ENCODE assay signal across 8 cellular contexts in genomic region chr7:143381427-143382125, GRCh38. TPM values are rescaled to one million over a fixed set of nuclear protein-coding genes. Genes with fewer than 3 reads are reported as not detected.
DNase-seq lines count a peak whose midpoint lies in the region; ATAC-seq, FAIRE-seq and TF ChIP-seq lines count a peak whose summit lies in the region.

No MANE protein-coding gene starts in this region.

- H3K27ac ChIP-seq in SK-N-SH (ENCODE audit: low read depth in 2 of 2, low read length in 1 of 2): peak overlapping the region; percentile 91 to 100
- H3K27ac ChIP-seq in epithelial cell of prostate: peak overlapping the region; percentile 97
- H3K27ac ChIP-seq in muscle layer of colon (ENCODE audit: low read depth, low read length): peak overlapping the region; percentile 98

- peaks cover 48% of the 10 kb centered on the region for H4K20me1 ChIP-seq in SK-N-SH (ENCODE audit: insufficient read depth)

- no peak overlapping the region for H2AFZ ChIP-seq in SK-N-SH (ENCODE audit: low read depth)

- H3K27me3 ChIP-seq in SK-N-SH (ENCODE audit: insufficient read depth) (no peaks in the 10 kb centered on the region), muscle layer of colon (ENCODE audit: control insufficient read depth in 1 of 2, insufficient read depth in 2 of 2, low read length in 2 of 2) (no peaks in the 10 kb centered on the region)

- peak in 1 of 2 experiments; percentile 36; a peak in 1 of 4 replicates for TF ChIP-seq EP300 in SK-N-SH (IDR thresholded peaks at IDR 0.05; ENCODE audit: borderline replicate concordance in 1 of 2, low read depth in 1 of 2, low read length in 1 of 2)

- H3K9ac ChIP-seq in SK-N-SH (peak overlapping the region; percentile 99), muscle layer of colon (ENCODE audit: low read length) (peak overlapping the region; percentile 94)

- H3F3A ChIP-seq in SK-N-SH (replicated peaks; ENCODE audit: insufficient read depth): peaks cover 23% of the 10 kb centered on the region

- H3K36me3 ChIP-seq in SK-N-SH (replicated peaks in 1 of 2; ENCODE audit: control insufficient read depth in 1 of 2, insufficient read depth in 2 of 2, low read length in 1 of 2): peaks cover 16 to 42% of the 10 kb centered on the region in 2 experiments
- H3K36me3 ChIP-seq in muscle layer of colon (ENCODE audit: insufficient read depth, low read length): peaks cover 15% of the 10 kb centered on the region

- H3K4me3 Mint-ChIP-seq in endothelial cell (ENCODE audit: unreplicated experiment): no peak overlapping the region

- H3K4me3 ChIP-seq in AG10803 (ENCODE audit: low read length) (peak overlapping the region; percentile 89), SK-N-SH (ENCODE audit: low read depth in 2 of 2, low read length in 1 of 2) (peak overlapping the region; percentile 79 to 99), muscle layer of colon (ENCODE audit: low read depth in 1 of 2, low read length in 2 of 2) (peak overlapping the region; percentile 91 to 94)

- ATAC-seq in GM18870 (IDR thresholded peaks at IDR 0.05; ENCODE audit: unreplicated experiment): peak; percentile 6
- ATAC-seq in HG03108 (IDR thresholded peaks at IDR 0.05; ENCODE audit: unreplicated experiment): peak; percentile 4

- peak overlapping the region; percentile 100 for H3K4me2 ChIP-seq in SK-N-SH

- no peak for FAIRE-seq in urothelium cell line (lab: Jason Lieb, UNC)

- WGBS in SK-N-SH (ENCODE audit: low lambda C conversion rate): 2% methylated on average over 22 of the region's 64 CpGs

- no peaks in the 10 kb centered on the region for H3K9me2 ChIP-seq in SK-N-SH

- peaks cover 19% of the 10 kb centered on the region for H3K4me1 Mint-ChIP-seq in endothelial cell (ENCODE audit: unreplicated experiment)

- peaks cover 23 to 51% of the 10 kb centered on the region in 2 experiments; a peak in 3 of 4 replicates for H3K4me1 ChIP-seq in SK-N-SH (ENCODE audit: control insufficient read depth in 1 of 2, insufficient read depth in 2 of 2, low read depth in 1 of 2, low read length in 1 of 2)
- peaks cover 74% of the 10 kb centered on the region for H3K4me1 ChIP-seq in muscle layer of colon (ENCODE audit: insufficient read depth, low read length)

- no peaks in the 10 kb centered on the region for H3K9me3 ChIP-seq in SK-N-SH
- no peaks in the 10 kb centered on the region for H3K9me3 ChIP-seq in muscle layer of colon (ENCODE audit: low read length)

- H3K27me3 Mint-ChIP-seq in endothelial cell (ENCODE audit: unreplicated experiment): peaks cover 17% of the 10 kb centered on the region

- TF ChIP-seq CTCF in AG10803 (conservative IDR thresholded peaks at IDR 0.05; ENCODE audit: low read length): no peak
- TF ChIP-seq CTCF in SK-N-SH (IDR thresholded peaks at IDR 0.05): no peak
- no peak for TF ChIP-seq CTCF in endothelial cell (IDR thresholded peaks at IDR 0.05; ENCODE audit: unreplicated experiment)

- H3K79me2 ChIP-seq in SK-N-SH (ENCODE audit: insufficient read depth): peaks cover 94% of the 10 kb centered on the region

- no peaks in the 10 kb centered on the region for H3K9me3 Mint-ChIP-seq in endothelial cell (ENCODE audit: unreplicated experiment)

- CTCF ChIA-PET in SK-N-SH (lab: Yijun Ruan, JAX): interaction anchor here (1.0 to 5.8 kb wide), 7 partner anchors 12 to 793 kb away, joined by 3 to 50 read pairs (median 9); partner anchors contain the start of gene EPHA1

- H3K36me3 Mint-ChIP-seq in endothelial cell (ENCODE audit: low read depth, unreplicated experiment): peaks cover 12% of the 10 kb centered on the region

- H3K27ac Mint-ChIP-seq in endothelial cell (ENCODE audit: unreplicated experiment): no peak overlapping the region

- no peak for TF ChIP-seq RAD21 in SK-N-SH (IDR thresholded peaks at IDR 0.05; ENCODE audit: low read length)

- peak; percentile 76 for DNase-seq in AG10803 (ENCODE audit: low read depth)
- DNase-seq in SK-N-SH: peak; percentile 89
- no peak for DNase-seq in epithelial cell of prostate (ENCODE audit: low read depth, low spot score)
- peak; percentile 44 for DNase-seq in urothelium cell line (ENCODE audit: low spot score)
- DNase-seq in endothelial cell (ENCODE audit: low spot score): no peak

- POLR2A ChIA-PET in SK-N-SH (lab: Yijun Ruan, JAX): interaction anchor here (0.7 kb wide), 2 partner anchors 94 to 118 kb away, joined by 4 read pairs; partner anchors contain the start of genes CASP2 and GSTK1

TF ChIP-seq in SK-N-SH, 30 proteins besides CTCF, POLR2A, EP300 and RAD21:
- TF ChIP-seq MAX (IDR thresholded peaks at IDR 0.05; ENCODE audit: low read depth) (peak; percentile 50), USF2 (IDR thresholded peaks at IDR 0.05; ENCODE audit: borderline replicate concordance, low read depth, low read length) (no peak), PBX3 (IDR thresholded peaks at IDR 0.05) (0 out of 2 replicates have a peak, but pooled peaks have one; percentile 8), TCF12 (IDR thresholded peaks at IDR 0.05) (peak; percentile 81), SIN3A (IDR thresholded peaks at IDR 0.05; ENCODE audit: borderline replicate concordance, low read depth, low read length) (peak; percentile 66), CHD2 (IDR thresholded peaks at IDR 0.05; ENCODE audit: low read length, partially characterized antibody) (peak; percentile 44), JUND (IDR thresholded peaks at IDR 0.05) (peak; percentile 1; the same call in 1 of the 2 replicates), NFIC (IDR thresholded peaks at IDR 0.05; ENCODE audit: borderline replicate concordance) (peak; percentile 96), TEAD4 (IDR thresholded peaks at IDR 0.05; ENCODE audit: borderline replicate concordance, insufficient read depth) (peak; percentile 7; the same call in 1 of the 2 replicates), EZH2phosphoT487 (IDR thresholded peaks at IDR 0.05; ENCODE audit: borderline replicate concordance, low read depth) (no peak), POLR2AphosphoS5 (IDR thresholded peaks at IDR 0.05; ENCODE audit: low read depth, low read length) (peak; percentile 54), MXI1 (IDR thresholded peaks at IDR 0.05; ENCODE audit: low read depth, low read length) (no peak)

RNA-seq across cellular contexts. Expression of gene ZYX, which starts 0.4 kb away (rescaled TPM):
- 124 and 271 TPM in 2 replicates for polyA plus RNA-seq in SK-N-SH (2012; rRNA removed)
- polyA plus RNA-seq in SK-N-SH (2012; cell fraction: cytosol; rRNA removed): 159 and 266 TPM in 2 replicates
- 593 and 733 TPM in 2 replicates for polyA plus RNA-seq in SK-N-SH (2012; cell fraction: nucleus; rRNA removed)
- 237 TPM for total RNA-seq in endothelial cell (ENCODE audit: unreplicated experiment)

RNA-seq across cellular contexts. Expression of gene FAM131B, which starts 19.1 kb away (rescaled TPM):
- polyA plus RNA-seq in SK-N-SH (2012; rRNA removed): 43.6 and 50.1 TPM in 2 replicates
- polyA plus RNA-seq in SK-N-SH (2012; cell fraction: cytosol; rRNA removed): 22.3 and 35.7 TPM in 2 replicates
- 47.8 and 56.9 TPM in 2 replicates for polyA plus RNA-seq in SK-N-SH (2012; cell fraction: nucleus; rRNA removed)
- 1.0 TPM for total RNA-seq in endothelial cell (ENCODE audit: unreplicated experiment)

RNA-seq across cellular contexts. Expression of gene EPHA1, which starts 27.1 kb away (rescaled TPM):
- 0.26 and 0.49 TPM in 2 replicates for polyA plus RNA-seq in SK-N-SH (2012; rRNA removed)
- polyA plus RNA-seq in SK-N-SH (2012; cell fraction: cytosol; rRNA removed): 0.19 and 0.28 TPM in 2 replicates
- polyA plus RNA-seq in SK-N-SH (2012; cell fraction: nucleus; rRNA removed): 0.64 and 1.0 TPM in 2 replicates
- total RNA-seq in endothelial cell (ENCODE audit: unreplicated experiment): 7.1 TPM

Comparison
In these comparisons a context has a peak if more than half of its experiments do, and no peak if none do; other contexts are left out.
1. DNase-seq: peak in AG10803 (single experiment), SK-N-SH (single experiment) and urothelium cell line (single experiment); none in epithelial cell of prostate (single experiment) and endothelial cell (single experiment).
2. Peak in every context shown above with its lines, with median percentiles within 50 percentile points of each other: H3K4me3 ChIP-seq and H3K27ac ChIP-seq.